In the genomic region with DNA sequence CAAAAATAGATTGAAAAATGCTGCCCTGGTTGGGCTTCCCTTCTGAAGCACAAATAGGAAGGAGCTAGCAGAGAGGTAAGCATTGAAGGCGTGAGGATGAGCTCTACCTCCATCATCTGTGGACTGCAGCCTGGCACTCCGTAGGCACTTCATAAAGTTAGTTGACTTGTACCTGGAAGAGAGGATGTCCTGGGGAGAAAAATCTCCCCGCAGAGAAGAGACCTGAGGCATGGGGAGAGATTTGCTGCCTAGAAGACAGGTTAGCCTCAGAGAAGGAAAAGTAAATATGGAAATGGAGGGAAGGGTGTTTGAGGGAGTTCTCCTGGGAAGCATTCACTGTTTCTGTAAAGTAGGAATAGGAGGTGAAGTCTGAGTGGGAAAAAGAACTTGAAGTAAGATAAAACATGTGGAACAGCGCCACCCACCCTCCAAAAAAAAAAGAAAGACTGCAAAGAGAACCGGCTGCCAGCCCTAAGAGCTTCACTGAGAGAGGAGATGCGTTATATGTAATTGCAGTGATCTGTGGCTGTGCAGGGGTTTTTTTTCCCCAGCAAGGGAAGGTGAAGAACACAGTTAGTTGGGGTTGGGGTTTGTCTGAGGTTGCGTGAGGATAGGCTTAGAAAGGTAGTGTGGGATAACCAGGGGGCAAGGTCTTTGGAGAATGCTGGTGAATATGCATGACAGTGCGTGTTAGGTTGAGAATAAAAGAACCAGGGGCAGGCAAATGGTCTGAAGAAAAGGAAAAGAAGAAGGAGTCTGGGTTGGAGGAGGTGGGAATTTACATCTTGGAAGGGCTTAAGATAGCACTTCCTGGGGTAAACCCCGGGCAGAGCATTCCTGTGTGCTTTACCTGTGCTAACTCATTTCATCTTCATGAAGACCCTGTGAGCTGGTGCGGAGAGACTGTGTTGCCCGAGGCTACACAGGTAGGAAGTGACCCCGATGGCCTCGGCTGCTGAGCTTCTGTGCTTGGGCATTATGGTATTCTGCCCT, we compare ENCODE assay signal across 8 cellular contexts. TPM values are rescaled to one million over a fixed set of nuclear protein-coding genes. Genes with fewer than 3 reads are reported as not detected.
DNase-seq lines count a peak whose midpoint lies in the region; TF ChIP-seq lines count a peak whose summit lies in the region.

No MANE protein-coding gene starts in this region.

- no peak overlapping the region for H2AFZ ChIP-seq in OCI-LY1 (ENCODE audit: low read length)

- 0 out of 2 replicates have a peak, but pooled peaks cover 3% of the 10 kb centered on the region for H3F3A ChIP-seq in OCI-LY1 (ENCODE audit: insufficient read depth, low read length)

- H3K27ac Mint-ChIP-seq in osteocyte (ENCODE audit: unreplicated experiment) = no peak overlapping the region

- no peak for DNase-seq in epithelial cell of proximal tubule (ENCODE audit: low read depth)
- peak; percentile 49 for DNase-seq in osteocyte (ENCODE audit: extremely low spot score, unreplicated experiment)
- DNase-seq in cerebellum (ENCODE audit: low spot score) = no peak
- no peak for DNase-seq in NCI-H1417 (lab: John Stamatoyannopoulos, UW)
- no peak for DNase-seq in DMS79 (lab: John Stamatoyannopoulos, UW)
- DNase-seq in germinal center (ENCODE audit: low spot score) = no peak

- H3K4me3 Mint-ChIP-seq in osteocyte (ENCODE audit: unreplicated experiment) = no peak overlapping the region

- peak overlapping the region; percentile 43 for H3K27ac ChIP-seq in OCI-LY1 (ENCODE audit: low read depth, low read length, poor library complexity, severe bottlenecking)

- peaks cover 53% of the 10 kb centered on the region for H3K4me1 ChIP-seq in ES-I3 (ENCODE audit: insufficient read depth, low read length)
- H3K4me1 ChIP-seq in OCI-LY1 (ENCODE audit: insufficient read depth, low read length, severe bottlenecking) = peaks cover 72% of the 10 kb centered on the region

- no peaks in the 10 kb centered on the region for H3K9me3 Mint-ChIP-seq in osteocyte (ENCODE audit: unreplicated experiment)

- no peak overlapping the region for H3K4me3 ChIP-seq in OCI-LY1 (ENCODE audit: low read depth, low read length, poor library complexity, severe bottlenecking)
- H3K4me3 ChIP-seq in epithelial cell of proximal tubule (ENCODE audit: low read depth, low read length) = no peak overlapping the region

- H3K36me3 ChIP-seq in ES-I3 (ENCODE audit: insufficient read depth, low read length) (no peaks in the 10 kb centered on the region), OCI-LY1 (ENCODE audit: insufficient read depth, low read length) (0 out of 2 replicates have a peak, but pooled peaks cover 5% of the 10 kb centered on the region)

- no peak overlapping the region for H3K4me2 ChIP-seq in OCI-LY1 (ENCODE audit: low read length)

- H3K27me3 Mint-ChIP-seq in osteocyte (ENCODE audit: unreplicated experiment) = no peaks in the 10 kb centered on the region

- H3K9ac ChIP-seq in ES-I3 (ENCODE audit: low read depth, low read length) = peak overlapping the region; percentile 28
- no peak overlapping the region for H3K9ac ChIP-seq in OCI-LY1 (ENCODE audit: low read length)

- TF ChIP-seq CTCF in OCI-LY1 (IDR thresholded peaks at IDR 0.05; ENCODE audit: low read length) (peak; percentile 73), epithelial cell of proximal tubule (conservative IDR thresholded peaks at IDR 0.05; ENCODE audit: low read depth, low read length) (peak; percentile 53), osteocyte (IDR thresholded peaks at IDR 0.05) (peak; percentile 49)

- peaks cover 12% of the 10 kb centered on the region for H3K36me3 Mint-ChIP-seq in osteocyte (ENCODE audit: unreplicated experiment)

- H3K27me3 ChIP-seq in OCI-LY1 (ENCODE audit: insufficient read depth, low read length) = no peaks in the 10 kb centered on the region

- H3K4me1 Mint-ChIP-seq in osteocyte (ENCODE audit: unreplicated experiment) = peaks cover 43% of the 10 kb centered on the region

- no peaks in the 10 kb centered on the region for H3K9me3 ChIP-seq in ES-I3 (ENCODE audit: control insufficient read depth, insufficient read depth, low read length)
- H3K9me3 ChIP-seq in OCI-LY1 (ENCODE audit: low read length) = no peaks in the 10 kb centered on the region

- H3K9me2 ChIP-seq in OCI-LY1 (ENCODE audit: low read depth, low read length) = no peaks in the 10 kb centered on the region

- no peaks in the 10 kb centered on the region for H4K20me1 ChIP-seq in OCI-LY1 (ENCODE audit: insufficient read depth, low read length)

- peaks cover 93% of the 10 kb centered on the region for H3K79me2 ChIP-seq in OCI-LY1 (ENCODE audit: insufficient read depth, low read length)

RNA-seq across cellular contexts. Expression of gene TNRC6B, which starts 16.0 kb away (rescaled TPM):
- total RNA-seq in epithelial cell of proximal tubule (9.4 and 9.5 TPM in 2 replicates), osteocyte (47.4 and 50.3 TPM in 2 replicates), cerebellum (70.7 TPM)
